In the genomic region with DNA sequence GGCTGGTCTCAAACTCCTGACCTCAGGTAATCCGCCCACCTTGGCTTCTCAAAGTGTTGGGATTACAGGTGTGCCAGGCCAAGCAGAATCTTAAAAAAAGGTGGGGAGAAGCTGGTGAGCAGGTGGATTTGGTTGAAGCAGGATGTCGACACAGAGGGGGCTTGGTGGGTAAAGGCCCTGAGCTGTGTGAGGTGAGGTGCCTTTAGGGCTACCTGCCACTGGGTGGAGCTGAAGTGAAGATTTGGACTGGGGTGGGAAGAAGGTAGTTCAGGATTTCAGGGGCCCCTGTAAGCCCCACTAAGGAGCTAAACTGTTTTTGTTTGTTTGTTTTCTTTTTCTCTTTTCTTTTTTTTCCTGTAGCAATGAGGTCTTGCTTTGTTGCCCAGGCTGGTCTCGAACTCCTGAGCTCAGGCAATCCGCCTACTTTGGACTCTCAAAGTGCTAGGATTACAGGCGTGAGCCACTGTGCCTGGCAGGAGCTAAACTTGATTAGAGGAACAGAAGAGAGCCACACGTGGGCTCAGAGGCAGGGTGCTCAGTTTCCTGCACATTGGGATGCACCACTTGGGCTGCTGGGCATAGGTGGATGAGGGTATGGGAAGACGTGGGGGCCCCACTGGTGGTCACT, we compare ENCODE assay signal across 10 cellular contexts. TPM values are rescaled to one million over a fixed set of nuclear protein-coding genes. Genes with fewer than 3 reads are reported as not detected.
DNase-seq lines count a peak whose midpoint lies in the region; ATAC-seq, FAIRE-seq and TF ChIP-seq lines count a peak whose summit lies in the region.
"Had no signal": no experiment of that assay in that cellular context is flagged by ENCODE, and none has a peak within 500 bp of the region (broad histone marks: within the 10 kb centered on the region; RNA-seq: fewer than 3 reads in every experiment).

No MANE protein-coding gene starts in this region.

- 0 out of 2 replicates have a peak overlapping the region, but pooled peaks have one; percentile 23 for H2BK12ac ChIP-seq in H1 (ENCODE audit: low read depth, low read length)

- H3K14ac ChIP-seq in H1 (ENCODE audit: insufficient read length) = no peak overlapping the region

- H3K4me3 ChIP-seq in Loucy (ENCODE audit: low read length, poor library complexity, severe bottlenecking) (no peak overlapping the region), H1 (ENCODE audit: extremely low read depth in 1 of 4, insufficient read depth in 2 of 4, low read depth in 3 of 4, low read length in 4 of 4) (no peak overlapping the region), tibial artery (no peak overlapping the region)

- CTCF ChIA-PET in H1 (lab: Charles Lee; ENCODE audit: partially characterized antibody) = interaction anchor here (0.6 to 3.5 kb wide), 31 partner anchors 8 to 884 kb away, joined by 3 to 37 read pairs (median 4); a partner anchor contains a TSS

- peak overlapping the region; percentile 31; the same call in 1 of the 2 replicates for H2BK15ac ChIP-seq in H1 (ENCODE audit: low read length)

- POLR2A ChIA-PET in activated naive CD8-positive, alpha-beta T cell treated with anti-CD3 and anti-CD28 coated beads, Interleukin-2, amount 10 ng/mL, durations not matched to agents 7 days and 5 days (lab: Charles Lee) = no interaction called here
- POLR2A ChIA-PET in H1 (lab: Charles Lee; ENCODE audit: partially characterized antibody) = interaction anchor here (0.7 to 1.1 kb wide), 2 partner anchors 9 to 19 kb away, joined by 3 to 4 read pairs; a partner anchor contains a TSS

- intact Hi-C loops in tibial artery (cut with DNase I; ENCODE audit: low total_unique reads) = no loop called here

- no peak overlapping the region for H3K23ac ChIP-seq in H1 (ENCODE audit: insufficient read length)

- no peak overlapping the region for H3K4ac ChIP-seq in H1 (replicated peaks; ENCODE audit: insufficient read length, low read depth, low read length)

- H3K4me1 Mint-ChIP-seq in activated naive CD8-positive, alpha-beta T cell treated with anti-CD3 and anti-CD28 coated beads, Interleukin-2, amount 10 ng/mL, durations not matched to agents 7 days and 5 days = peaks cover 20% of the 10 kb centered on the region
- H3K4me1 Mint-ChIP-seq in activated naive CD8-positive, alpha-beta T cell treated with anti-CD3 and anti-CD28 coated beads for 36 hours = peaks cover 17% of the 10 kb centered on the region
- H3K4me1 Mint-ChIP-seq in stimulated activated naive CD8-positive, alpha-beta T cell treated with anti-CD3 and anti-CD28 coated beads, Interleukin-15, amount 100 ng/mL, for 72 hours = peaks cover 19% of the 10 kb centered on the region

- H3K27ac Mint-ChIP-seq in activated naive CD8-positive, alpha-beta T cell treated with anti-CD3 and anti-CD28 coated beads, Interleukin-2, amount 10 ng/mL, durations not matched to agents 7 days and 5 days = peak overlapping the region; percentile 8
- H3K27ac Mint-ChIP-seq in activated naive CD8-positive, alpha-beta T cell treated with anti-CD3 and anti-CD28 coated beads for 36 hours = no peak overlapping the region
- H3K27ac Mint-ChIP-seq in stimulated activated naive CD8-positive, alpha-beta T cell treated with anti-CD3 and anti-CD28 coated beads, Interleukin-15, amount 100 ng/mL, for 72 hours = no peak overlapping the region

- peak; percentile 68 for TF ChIP-seq CTCF in Loucy (conservative IDR thresholded peaks at IDR 0.05; ENCODE audit: low read length)
- peak; percentile 70 to 80 (median 74) for TF ChIP-seq CTCF in H1 (IDR thresholded peaks at IDR 0.05; ENCODE audit: control extremely low read depth in 1 of 3, insufficient read depth in 1 of 3, low read depth in 1 of 3, low read length in 3 of 3)
- no peak for TF ChIP-seq CTCF in tibial artery (IDR thresholded peaks at IDR 0.05)

- H2AFZ ChIP-seq in Loucy (ENCODE audit: low read length) (no peak overlapping the region), H1 (ENCODE audit: low read length) (no peak overlapping the region)

- no peak overlapping the region for H3K56ac ChIP-seq in H1 (replicated peaks; ENCODE audit: insufficient read length, low read depth, low read length)

- TF ChIP-seq RAD21 in H1 (IDR thresholded peaks at IDR 0.05 in 1 of 2, conservative IDR thresholded peaks at IDR 0.05 in 1 of 2; ENCODE audit: low read depth in 2 of 2, low read length in 2 of 2) = peak; percentile 71 to 73

- H4K5ac ChIP-seq in H1 (ENCODE audit: insufficient read length, low read depth, low read length) = no peak overlapping the region

- no peaks in the 10 kb centered on the region for H3K9me2 ChIP-seq in Loucy (replicated peaks; ENCODE audit: low read depth, low read length)

- H4K20me1 ChIP-seq in Loucy (ENCODE audit: insufficient read depth, low read length, poor library complexity, severe bottlenecking) = no peaks in the 10 kb centered on the region
- no peaks in the 10 kb centered on the region for H4K20me1 ChIP-seq in H1 (replicated peaks in 1 of 2; ENCODE audit: control insufficient read depth in 1 of 2, insufficient read depth in 2 of 2, low read length in 2 of 2)

- H4K91ac ChIP-seq in H1 (replicated peaks; ENCODE audit: insufficient read length, low read length) = no peak overlapping the region

- no peaks in the 10 kb centered on the region for H3K27me3 Mint-ChIP-seq in activated naive CD8-positive, alpha-beta T cell treated with anti-CD3 and anti-CD28 coated beads, Interleukin-2, amount 10 ng/mL, durations not matched to agents 7 days and 5 days
- H3K27me3 Mint-ChIP-seq in activated naive CD8-positive, alpha-beta T cell treated with anti-CD3 and anti-CD28 coated beads for 36 hours = no peaks in the 10 kb centered on the region
- no peaks in the 10 kb centered on the region for H3K27me3 Mint-ChIP-seq in stimulated activated naive CD8-positive, alpha-beta T cell treated with anti-CD3 and anti-CD28 coated beads, Interleukin-15, amount 100 ng/mL, for 72 hours

- H3K4me2 ChIP-seq in Loucy (ENCODE audit: low read depth, low read length, poor library complexity, severe bottlenecking) = no peak overlapping the region
- no peak overlapping the region for H3K4me2 ChIP-seq in H1 (ENCODE audit: insufficient read depth in 1 of 2, low read depth in 2 of 2, low read length in 2 of 2)

- H3K9ac ChIP-seq in Loucy (ENCODE audit: low read depth, low read length, poor library complexity, severe bottlenecking) (no peak overlapping the region), H1 (replicated peaks in 1 of 4; ENCODE audit: extremely low read depth in 1 of 4, low read depth in 3 of 4, low read length in 3 of 4) (no peak overlapping the region)

- H3K27me3 ChIP-seq in Loucy (ENCODE audit: insufficient read depth, low read length, poor library complexity, severe bottlenecking) = no peaks in the 10 kb centered on the region
- no peaks in the 10 kb centered on the region; a peak in 1 of 7 replicates for H3K27me3 ChIP-seq in H1 (replicated peaks in 1 of 4; ENCODE audit: control insufficient read depth in 3 of 4, extremely low read depth in 1 of 4, insufficient read depth in 3 of 4, low read length in 3 of 4)
- H3K27me3 ChIP-seq in tibial artery = peaks cover 0 to 4% of the 10 kb centered on the region in 2 donors

- H3K36me3 ChIP-seq in Loucy (ENCODE audit: insufficient read depth, low read length) (no peaks in the 10 kb centered on the region), H1 (ENCODE audit: control insufficient read depth in 2 of 4, insufficient read depth in 4 of 4, low read length in 3 of 4) (no peaks in the 10 kb centered on the region), tibial artery (no peaks in the 10 kb centered on the region)

- DNase-seq in activated naive CD8-positive, alpha-beta T cell treated with anti-CD3 and anti-CD28 coated beads, Interleukin-2, amount 10 ng/mL, durations not matched to agents 7 days and 5 days = no peak
- DNase-seq in activated naive CD8-positive, alpha-beta T cell treated with anti-CD3 and anti-CD28 coated beads for 36 hours = no peak
- DNase-seq in H1 (ENCODE audit: low read depth in 1 of 2, low spot score in 2 of 2) (peak in 1 of 2 experiments; percentile 73), tibial artery (no peak), OCI-M2 (lab: John Stamatoyannopoulos, UW; ENCODE audit: unreplicated experiment) (no peak)
- DNase-seq in stimulated activated naive CD8-positive, alpha-beta T cell treated with anti-CD3 and anti-CD28 coated beads, Interleukin-15, amount 100 ng/mL, for 72 hours = peak in 1 of 2 donors; percentile 44
- DNase-seq: activated CD8-positive, alpha-beta memory T cell treated with anti-CD3 and anti-CD28 coated beads, Interleukin-2, amount 50 U/mL, for 4 hours; stimulated activated CD4-positive, alpha-beta T cell treated with anti-CD3 and anti-CD28 coated beads, Interleukin-1b, Interleukin-23, amount 100 ng/mL, for 48 hours had no signal

- no peak overlapping the region; the same call in 1 of the 2 replicates for H4K8ac ChIP-seq in H1 (ENCODE audit: extremely low read depth, insufficient read depth, low read length)

- WGBS in H1 (ENCODE audit: extremely low coverage in 1 of 2, insufficient coverage in 1 of 2, insufficient read length in 1 of 2, insufficient replicate concordance in 2 of 2, low coverage in 1 of 2, low lambda C conversion rate in 2 of 2, missing lambda C conversion rate in 1 of 2), 2 experiments = 62% methylated on average over 7 of the region's 7 CpGs; no CpG with 5 or more reads in 1 of the 2 experiments

- no peaks in the 10 kb centered on the region for H3K79me1 ChIP-seq in H1 (ENCODE audit: low read depth, low read length)

- FAIRE-seq in H1 (lab: Jason Lieb, UNC) = no peak

- no peaks in the 10 kb centered on the region for H3F3A ChIP-seq in Loucy (ENCODE audit: low read depth)

- no peak overlapping the region for H2AK5ac ChIP-seq in H1 (ENCODE audit: low read depth, low read length)

- TF ChIP-seq EP300 in H1 (IDR thresholded peaks at IDR 0.05; ENCODE audit: borderline replicate concordance in 1 of 2, low read depth in 2 of 2, low read length in 2 of 2) = no peak

- no peak overlapping the region for H3K4me3 Mint-ChIP-seq in activated naive CD8-positive, alpha-beta T cell treated with anti-CD3 and anti-CD28 coated beads, Interleukin-2, amount 10 ng/mL, durations not matched to agents 7 days and 5 days
- no peak overlapping the region for H3K4me3 Mint-ChIP-seq in activated naive CD8-positive, alpha-beta T cell treated with anti-CD3 and anti-CD28 coated beads for 36 hours
- no peak overlapping the region for H3K4me3 Mint-ChIP-seq in stimulated activated naive CD8-positive, alpha-beta T cell treated with anti-CD3 and anti-CD28 coated beads, Interleukin-15, amount 100 ng/mL, for 72 hours

- H3K79me2 ChIP-seq in Loucy (ENCODE audit: insufficient read depth, low read length) = no peaks in the 10 kb centered on the region
- H3K79me2 ChIP-seq in H1 (ENCODE audit: control insufficient read depth in 1 of 2, insufficient read depth in 2 of 2, low read length in 2 of 2) = no peaks in the 10 kb centered on the region

- H3K4me1 ChIP-seq in Loucy (ENCODE audit: insufficient read depth, low read length, poor library complexity, severe bottlenecking) (peaks cover 10% of the 10 kb centered on the region), H1 (replicated peaks in 1 of 4; ENCODE audit: control insufficient read depth in 3 of 4, insufficient read depth in 4 of 4, low read length in 3 of 4) (no peaks in the 10 kb centered on the region), tibial artery (peaks cover 0 to 3% (median 0%) of the 10 kb centered on the region in 4 donors)

- no peaks in the 10 kb centered on the region for H3K23me2 ChIP-seq in H1 (ENCODE audit: low read depth, low read length)

- H3K9me3 ChIP-seq in Loucy (ENCODE audit: insufficient read depth, low read depth, low read length) = no peaks in the 10 kb centered on the region
- H3K9me3 ChIP-seq in H1 (ENCODE audit: insufficient read depth in 2 of 2, low read depth in 1 of 2, low read length in 1 of 2) = no peaks in the 10 kb centered on the region
- H3K9me3 ChIP-seq in tibial artery = no peaks in the 10 kb centered on the region

- no peak overlapping the region for H2BK20ac ChIP-seq in H1 (ENCODE audit: low read length)

- H3K27ac ChIP-seq in H1 (ENCODE audit: low read depth, low read length) (no peak overlapping the region), tibial artery (no peak overlapping the region)

- H3K18ac ChIP-seq in H1 (ENCODE audit: extremely low read depth, low read length) = no peak overlapping the region

- H3K36me3 Mint-ChIP-seq in activated naive CD8-positive, alpha-beta T cell treated with anti-CD3 and anti-CD28 coated beads, Interleukin-2, amount 10 ng/mL, durations not matched to agents 7 days and 5 days = peaks cover 3% of the 10 kb centered on the region
- H3K36me3 Mint-ChIP-seq in activated naive CD8-positive, alpha-beta T cell treated with anti-CD3 and anti-CD28 coated beads for 36 hours = no peaks in the 10 kb centered on the region

- peak; percentile 70 for ATAC-seq in activated naive CD8-positive, alpha-beta T cell treated with anti-CD3 and anti-CD28 coated beads, Interleukin-2, amount 10 ng/mL, durations not matched to agents 7 days and 5 days (ENCODE audit: low read depth)
- peak; percentile 78 for ATAC-seq in stimulated activated naive CD8-positive, alpha-beta T cell treated with anti-CD3 and anti-CD28 coated beads, Interleukin-15, amount 100 ng/mL, for 72 hours
- no peak for ATAC-seq in HG03354 (IDR thresholded peaks at IDR 0.05; ENCODE audit: poor library complexity, severe bottlenecking, unreplicated experiment)

- TF ChIP-seq POLR2A in H1 (IDR thresholded peaks at IDR 0.05; ENCODE audit: control extremely low read depth in 1 of 2, low read depth in 2 of 2, low read length in 2 of 2) = no peak

- H2BK5ac ChIP-seq in H1 (ENCODE audit: low read depth, low read length) = no peak overlapping the region

- no peaks in the 10 kb centered on the region for H3K9me3 Mint-ChIP-seq in activated naive CD8-positive, alpha-beta T cell treated with anti-CD3 and anti-CD28 coated beads, Interleukin-2, amount 10 ng/mL, durations not matched to agents 7 days and 5 days
- H3K9me3 Mint-ChIP-seq in activated naive CD8-positive, alpha-beta T cell treated with anti-CD3 and anti-CD28 coated beads for 36 hours = no peaks in the 10 kb centered on the region
- no peaks in the 10 kb centered on the region for H3K9me3 Mint-ChIP-seq in stimulated activated naive CD8-positive, alpha-beta T cell treated with anti-CD3 and anti-CD28 coated beads, Interleukin-15, amount 100 ng/mL, for 72 hours

- H2BK120ac ChIP-seq in H1 (replicated peaks; ENCODE audit: low read depth, low read length) = no peak overlapping the region

RNA-seq across cellular contexts. Expression of a gene that starts 6.0 kb away (rescaled TPM):
- 1 to 10 TPM in 1 of 2 experiments, under 1 TPM in 1; 0.82 to 1.9 TPM for total RNA-seq in activated naive CD8-positive, alpha-beta T cell treated with anti-CD3 and anti-CD28 coated beads, Interleukin-2, amount 10 ng/mL, durations not matched to agents 7 days and 5 days
- total RNA-seq in activated naive CD8-positive, alpha-beta T cell treated with anti-CD3 and anti-CD28 coated beads for 36 hours = under 1 TPM; 0.14 to 0.43 TPM
- not detected in 2 replicates for total RNA-seq in H1 (2021; fragmentation: NEBNext Ultra II Directional; extraction: Animal tissue kit (Norgen Biotek cat#: 25700))
- 0.09 and 0.16 TPM in 2 replicates for polyA plus RNA-seq in H1 (2011; rRNA removed)
- 0.23 TPM for polyA plus RNA-seq in H1 (2011; cell fraction: cytosol; rRNA removed)
- polyA plus RNA-seq in H1 (2011; cell fraction: nucleus; rRNA removed) = 1.5 TPM
- polyA plus RNA-seq in H1 (2012, experiment 1 of 2) = 0.11 to 0.25 TPM (median 0.20 TPM) in 4 replicates
- polyA plus RNA-seq in H1 (2012, experiment 2 of 2) = 0.05 TPM
- 0.10 TPM for polyA plus RNA-seq in H1 (2013, experiment 1 of 2)
- 0.09 TPM for polyA plus RNA-seq in H1 (2013, experiment 2 of 2)
- polyA minus RNA-seq in H1 (2011; rRNA and poly(A)+ RNA removed) = 0.19 and 0.49 TPM in 2 replicates
- polyA minus RNA-seq in H1 (2011; cell fraction: cytosol; rRNA and poly(A)+ RNA removed) = not detected
- polyA minus RNA-seq in H1 (2011; cell fraction: nucleus; rRNA and poly(A)+ RNA removed) = not detected

RNA-seq across cellular contexts. Expression of a gene that starts 11.4 kb away (rescaled TPM):
- total RNA-seq in activated naive CD8-positive, alpha-beta T cell treated with anti-CD3 and anti-CD28 coated beads, Interleukin-2, amount 10 ng/mL, durations not matched to agents 7 days and 5 days = 1 to 10 TPM in 1 of 2 experiments, under 1 TPM in 1; 0.79 to 1.2 TPM
- under 1 TPM; 0.41 to 0.44 TPM for total RNA-seq in activated naive CD8-positive, alpha-beta T cell treated with anti-CD3 and anti-CD28 coated beads for 36 hours
- total RNA-seq in H1 (2021; fragmentation: NEBNext Ultra II Directional; extraction: Animal tissue kit (Norgen Biotek cat#: 25700)) = 0.27 TPM in 1 of 2 replicates, not detected in the other
- polyA plus RNA-seq in H1 (2011; rRNA removed) = 0.88 and 0.92 TPM in 2 replicates
- 0.25 TPM for polyA plus RNA-seq in H1 (2011; cell fraction: cytosol; rRNA removed)
- polyA plus RNA-seq in H1 (2011; cell fraction: nucleus; rRNA removed) = 0.40 TPM
- 0.15 to 0.61 TPM (median 0.48 TPM) in 4 replicates for polyA plus RNA-seq in H1 (2012, experiment 1 of 2)
- 0.38 TPM for polyA plus RNA-seq in H1 (2012, experiment 2 of 2)
- 0.41 TPM for polyA plus RNA-seq in H1 (2013, experiment 1 of 2)
- 0.39 TPM for polyA plus RNA-seq in H1 (2013, experiment 2 of 2)
- 0.32 and 0.66 TPM in 2 replicates for polyA minus RNA-seq in H1 (2011; rRNA and poly(A)+ RNA removed)
- polyA minus RNA-seq in H1 (2011; cell fraction: cytosol; rRNA and poly(A)+ RNA removed) = not detected
- 1.2 TPM for polyA minus RNA-seq in H1 (2011; cell fraction: nucleus; rRNA and poly(A)+ RNA removed)

RNA-seq across cellular contexts. Expression of a gene that starts 19.0 kb away (rescaled TPM):
- total RNA-seq in activated naive CD8-positive, alpha-beta T cell treated with anti-CD3 and anti-CD28 coated beads, Interleukin-2, amount 10 ng/mL, durations not matched to agents 7 days and 5 days = 10 to 100 TPM; 33.6 to 33.8 TPM
- total RNA-seq in activated naive CD8-positive, alpha-beta T cell treated with anti-CD3 and anti-CD28 coated beads for 36 hours = 10 to 100 TPM; 34.3 to 34.5 TPM
- 16.2 and 16.9 TPM in 2 replicates for total RNA-seq in H1 (2021; fragmentation: NEBNext Ultra II Directional; extraction: Animal tissue kit (Norgen Biotek cat#: 25700))
- polyA plus RNA-seq in H1 (2011; rRNA removed) = 32.5 and 40.1 TPM in 2 replicates
- 32.0 TPM for polyA plus RNA-seq in H1 (2011; cell fraction: cytosol; rRNA removed)
- polyA plus RNA-seq in H1 (2011; cell fraction: nucleus; rRNA removed) = 35.8 TPM
- polyA plus RNA-seq in H1 (2012, experiment 1 of 2) = 8.4 to 24.4 TPM (median 15.6 TPM) in 4 replicates
- polyA plus RNA-seq in H1 (2012, experiment 2 of 2) = 16.3 TPM
- polyA plus RNA-seq in H1 (2013, experiment 1 of 2) = 21.9 TPM
- 20.4 TPM for polyA plus RNA-seq in H1 (2013, experiment 2 of 2)
- polyA minus RNA-seq in H1 (2011; rRNA and poly(A)+ RNA removed) = 11.5 and 14.1 TPM in 2 replicates
- 8.6 TPM for polyA minus RNA-seq in H1 (2011; cell fraction: cytosol; rRNA and poly(A)+ RNA removed)
- 40.2 TPM for polyA minus RNA-seq in H1 (2011; cell fraction: nucleus; rRNA and poly(A)+ RNA removed)

RNA-seq across cellular contexts. Expression of a gene that starts 24.8 kb away (rescaled TPM):
- not detected for total RNA-seq in activated naive CD8-positive, alpha-beta T cell treated with anti-CD3 and anti-CD28 coated beads, Interleukin-2, amount 10 ng/mL, durations not matched to agents 7 days and 5 days
- total RNA-seq in activated naive CD8-positive, alpha-beta T cell treated with anti-CD3 and anti-CD28 coated beads for 36 hours = not detected
- not detected in 2 replicates for total RNA-seq in H1 (2021; fragmentation: NEBNext Ultra II Directional; extraction: Animal tissue kit (Norgen Biotek cat#: 25700))
- polyA plus RNA-seq in H1 (2011; rRNA removed) = 0.03 TPM in 1 of 2 replicates, not detected in the other
- 0.05 TPM for polyA plus RNA-seq in H1 (2011; cell fraction: cytosol; rRNA removed)
- polyA plus RNA-seq in H1 (2011; cell fraction: nucleus; rRNA removed) = 0.03 TPM
- not detected in 4 replicates for polyA plus RNA-seq in H1 (2012, experiment 1 of 2)
- polyA plus RNA-seq in H1 (2012, experiment 2 of 2) = not detected
- under 0.01 TPM for polyA plus RNA-seq in H1 (2013, experiment 1 of 2)
- not detected for polyA plus RNA-seq in H1 (2013, experiment 2 of 2)
- polyA minus RNA-seq in H1 (2011; rRNA and poly(A)+ RNA removed) = 0.10 TPM in 1 of 2 replicates, not detected in the other
- polyA minus RNA-seq in H1 (2011; cell fraction: cytosol; rRNA and poly(A)+ RNA removed) = not detected
- not detected for polyA minus RNA-seq in H1 (2011; cell fraction: nucleus; rRNA and poly(A)+ RNA removed)

RNA-seq across cellular contexts. Expression of a gene that starts 38.8 kb away (rescaled TPM):
- 10 to 100 TPM; 80.1 to 80.9 TPM for total RNA-seq in activated naive CD8-positive, alpha-beta T cell treated with anti-CD3 and anti-CD28 coated beads, Interleukin-2, amount 10 ng/mL, durations not matched to agents 7 days and 5 days
- 10 to 100 TPM; 32.4 to 39.2 TPM for total RNA-seq in activated naive CD8-positive, alpha-beta T cell treated with anti-CD3 and anti-CD28 coated beads for 36 hours
- 29.8 and 31.0 TPM in 2 replicates for total RNA-seq in H1 (2021; fragmentation: NEBNext Ultra II Directional; extraction: Animal tissue kit (Norgen Biotek cat#: 25700))
- 22.3 and 32.4 TPM in 2 replicates for polyA plus RNA-seq in H1 (2011; rRNA removed)
- polyA plus RNA-seq in H1 (2011; cell fraction: cytosol; rRNA removed) = 24.8 TPM
- polyA plus RNA-seq in H1 (2011; cell fraction: nucleus; rRNA removed) = 124 TPM
- 19.9 to 28.5 TPM (median 23.0 TPM) in 4 replicates for polyA plus RNA-seq in H1 (2012, experiment 1 of 2)
- 16.9 TPM for polyA plus RNA-seq in H1 (2012, experiment 2 of 2)
- 12.5 TPM for polyA plus RNA-seq in H1 (2013, experiment 1 of 2)
- 12.5 TPM for polyA plus RNA-seq in H1 (2013, experiment 2 of 2)
- 23.5 and 30.5 TPM in 2 replicates for polyA minus RNA-seq in H1 (2011; rRNA and poly(A)+ RNA removed)
- polyA minus RNA-seq in H1 (2011; cell fraction: cytosol; rRNA and poly(A)+ RNA removed) = 10.6 TPM
- 63.0 TPM for polyA minus RNA-seq in H1 (2011; cell fraction: nucleus; rRNA and poly(A)+ RNA removed)

Comparison
In these comparisons a context has a peak if more than half of its experiments do, and no peak if none do; other contexts are left out.
1. CTCF ChIP-seq: peak in Loucy (single experiment) and H1 (3 of 3); none in tibial artery (0 of 2).